Comparison of ENCODE assay signal across 8 cellular contexts in the genomic region with DNA sequence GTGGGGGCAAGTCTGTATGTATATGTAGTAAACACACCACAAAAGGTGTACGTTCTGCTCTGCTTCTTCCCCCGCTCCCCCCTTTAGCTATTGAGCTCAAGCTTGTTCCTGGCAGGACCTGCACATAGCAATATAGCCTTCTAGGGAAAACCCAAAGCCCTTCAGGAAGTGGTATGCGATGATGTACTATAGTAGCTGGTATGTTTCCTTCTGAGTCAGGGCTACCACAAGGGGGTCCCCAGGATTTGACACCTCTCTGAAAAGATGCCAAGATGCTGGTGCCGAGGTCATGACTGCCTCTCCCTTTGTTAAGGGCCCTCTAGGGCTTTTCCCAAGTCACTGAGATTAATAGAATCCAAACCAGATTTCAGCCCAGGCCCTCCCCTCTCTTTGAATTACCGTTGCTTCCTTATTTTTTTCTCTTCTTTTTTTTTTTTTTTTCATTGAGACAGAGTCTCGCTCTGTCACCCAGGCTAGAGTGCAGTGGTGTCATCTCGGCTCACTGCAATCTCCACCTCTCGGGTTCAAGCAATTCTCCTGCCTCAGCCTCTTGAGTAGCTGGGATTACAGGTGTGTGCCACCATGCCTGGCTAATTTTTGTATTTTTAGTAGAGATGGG.
DNase-seq lines count a peak whose midpoint lies in the region; ATAC-seq, FAIRE-seq and TF ChIP-seq lines count a peak whose summit lies in the region.

No MANE protein-coding gene starts in this region.

- intact Hi-C loops in OCI-LY7 (cut with micrococcal nuclease; ENCODE audit: unreplicated experiment) (no loop called here), body of pancreas (cut with DNase I) (no loop called here)

- POLR2A ChIA-PET in OCI-LY7 (lab: Charles Lee) = interaction anchor here (0.6 to 1.1 kb wide), 2 partner anchors 9 to 16 kb away, joined by 3 to 8 read pairs; no protein-coding TSS in a partner anchor

- H3K4me2 ChIP-seq in DND-41 (ENCODE audit: insufficient read depth, low read length) (no peak overlapping the region), OCI-LY7 (ENCODE audit: low read length) (no peak overlapping the region)

- H3K27me3 ChIP-seq in DND-41 (ENCODE audit: insufficient read depth, low read length, poor library complexity) (no peaks in the 10 kb centered on the region), bronchial epithelial cell (ENCODE audit: control insufficient read depth, insufficient read depth, low read length) (no peaks in the 10 kb centered on the region), thymus (ENCODE audit: control insufficient read depth, insufficient read depth) (no peaks in the 10 kb centered on the region), body of pancreas (no peaks in the 10 kb centered on the region)

- WGBS in thymus = 52% methylated on average over 8 of the region's 8 CpGs
- 69 to 71% methylated on average over 8 of the region's 8 CpGs for WGBS in body of pancreas, 2 donors

- ATAC-seq in DND-41 (ENCODE audit: insufficient read depth, low read depth) (peak; percentile 69), GM21529 (IDR thresholded peaks at IDR 0.05; ENCODE audit: unreplicated experiment) (peak; percentile 96), body of pancreas (no peak)

- CTCF ChIA-PET in OCI-LY7 (lab: Charles Lee; ENCODE audit: unreplicated experiment) = no interaction called here

- H3K27ac ChIP-seq in DND-41 (ENCODE audit: low read length) (no peak overlapping the region), OCI-LY7 (ENCODE audit: low read depth, low read length, poor library complexity, severe bottlenecking) (no peak overlapping the region), thymus (ENCODE audit: low read depth) (peak overlapping the region; percentile 15), body of pancreas (no peak overlapping the region)

- H2AFZ ChIP-seq in DND-41 (ENCODE audit: low read depth, low read length) (no peak overlapping the region), OCI-LY7 (ENCODE audit: low read length) (peak overlapping the region; percentile 2; the same call in 1 of the 2 replicates)

- H3K4me3 ChIP-seq in DND-41 (ENCODE audit: low read depth in 1 of 2, low read length in 2 of 2) (no peak overlapping the region), OCI-LY7 (ENCODE audit: low read depth, low read length, poor library complexity, severe bottlenecking) (no peak overlapping the region), bronchial epithelial cell (ENCODE audit: low read depth, low read length) (no peak overlapping the region), thymus (ENCODE audit: low read length) (no peak overlapping the region), body of pancreas (no peak overlapping the region)

- H3K9me3 ChIP-seq in DND-41 (ENCODE audit: insufficient read depth, low read length, severe bottlenecking) = peaks cover 20% of the 10 kb centered on the region
- peaks cover 16% of the 10 kb centered on the region; the same call in 1 of the 2 replicates for H3K9me3 ChIP-seq in OCI-LY7 (ENCODE audit: low read length)
- peaks cover 5% of the 10 kb centered on the region for H3K9me3 ChIP-seq in thymus (ENCODE audit: control insufficient read depth)
- no peaks in the 10 kb centered on the region for H3K9me3 ChIP-seq in body of pancreas

- H3K36me3 ChIP-seq in DND-41 (ENCODE audit: insufficient read depth, low read length) (no peaks in the 10 kb centered on the region), OCI-LY7 (ENCODE audit: insufficient read depth, low read length) (no peaks in the 10 kb centered on the region), bronchial epithelial cell (ENCODE audit: control insufficient read depth, insufficient read depth, low read length) (no peaks in the 10 kb centered on the region), thymus (ENCODE audit: control insufficient read depth, insufficient read depth) (no peaks in the 10 kb centered on the region), body of pancreas (replicated peaks in 1 of 2; ENCODE audit: insufficient read depth in 1 of 2, low read depth in 2 of 2) (no peaks in the 10 kb centered on the region)

- BruUV-seq in OCI-LY7 (replicated peaks; lab: Mats Ljungman, UMichigan) = no TSS peak

- no peaks in the 10 kb centered on the region for H3K9me2 ChIP-seq in OCI-LY7 (ENCODE audit: insufficient read depth, low read length)

- H4K20me1 ChIP-seq in DND-41 (ENCODE audit: insufficient read depth, low read length) = no peaks in the 10 kb centered on the region
- H4K20me1 ChIP-seq in OCI-LY7 (ENCODE audit: insufficient read depth, low read length) = no peaks in the 10 kb centered on the region

- no peak overlapping the region for H3K9ac ChIP-seq in DND-41 (ENCODE audit: low read depth, low read length)

- H3K79me2 ChIP-seq in DND-41 (ENCODE audit: insufficient read depth, low read length) (no peaks in the 10 kb centered on the region), OCI-LY7 (ENCODE audit: insufficient read depth, low read depth, low read length) (no peaks in the 10 kb centered on the region)

- no peak for TF ChIP-seq CTCF in DND-41 (IDR thresholded peaks at IDR 0.05; ENCODE audit: borderline replicate concordance, extremely low read depth, low read length, poor library complexity, severe bottlenecking)
- TF ChIP-seq CTCF in OCI-LY7 (conservative IDR thresholded peaks at IDR 0.05; ENCODE audit: low read length) = peak; percentile 26; the same call in 1 of the 2 replicates
- TF ChIP-seq CTCF in bronchial epithelial cell (IDR thresholded peaks at IDR 0.05; ENCODE audit: insufficient read depth, low read length, severe bottlenecking) = no peak
- TF ChIP-seq CTCF in body of pancreas (IDR thresholded peaks at IDR 0.05) = no peak

- DNase-seq in DND-41 (peak; percentile 32), OCI-LY7 (ENCODE audit: low spot score) (peak; percentile 14), bronchial epithelial cell (ENCODE audit: low read depth) (peak; percentile 27), cerebellar nuclear complex (lab: John Stamatoyannopoulos, UW) (no peak), NAMALWA (ENCODE audit: low spot score) (no peak), body of pancreas (no peak)

- no peak for FAIRE-seq in bronchial epithelial cell (lab: Jason Lieb, UNC)

- no peak for TF ChIP-seq POLR2A in body of pancreas (IDR thresholded peaks at IDR 0.05)

- peaks cover 3% of the 10 kb centered on the region for H3K4me1 ChIP-seq in DND-41 (ENCODE audit: insufficient read depth, low read length)
- H3K4me1 ChIP-seq in OCI-LY7 (ENCODE audit: insufficient read depth, low read length, poor library complexity, severe bottlenecking) = peaks cover 7% of the 10 kb centered on the region
- peaks cover 18% of the 10 kb centered on the region for H3K4me1 ChIP-seq in thymus (ENCODE audit: control insufficient read depth, insufficient read depth, low read length)
- H3K4me1 ChIP-seq in body of pancreas = no peaks in the 10 kb centered on the region

Comparison
In these comparisons a context has a peak if more than half of its experiments do, and no peak if none do; other contexts are left out.
1. DNase-seq: peak in DND-41 (single experiment), OCI-LY7 (single experiment) and bronchial epithelial cell (single experiment); none in cerebellar nuclear complex (0 of 2), NAMALWA (single experiment) and body of pancreas (0 of 4).